5 cellular contexts compared by ENCODE assay signal in genomic region chr4:150537911-150538310, GRCh38. TPM values are rescaled to one million over a fixed set of nuclear protein-coding genes. Genes with fewer than 3 reads are reported as not detected.
"Had no signal": no experiment of that assay in that cellular context is flagged by ENCODE, and none has a peak within 500 bp of the region (broad histone marks: within the 10 kb centered on the region; RNA-seq: fewer than 3 reads in every experiment).

No MANE protein-coding gene starts in this region.

RNA-seq across cellular contexts. Expression of gene MAB21L2, which starts 44.0 kb away (rescaled TPM):
- total RNA-seq: natural killer cell treated with Interleukin-12 subunit alpha and Interleukin-12 subunit beta and Interleukin-15 and Interleukin-18, amount 100 ng/mL, for 72 hours; subcutaneous adipose tissue; temporal lobe; upper lobe of left lung; ureter had no signal
